Comparison of ENCODE assay signal across 1 cellular context in the genomic region with DNA sequence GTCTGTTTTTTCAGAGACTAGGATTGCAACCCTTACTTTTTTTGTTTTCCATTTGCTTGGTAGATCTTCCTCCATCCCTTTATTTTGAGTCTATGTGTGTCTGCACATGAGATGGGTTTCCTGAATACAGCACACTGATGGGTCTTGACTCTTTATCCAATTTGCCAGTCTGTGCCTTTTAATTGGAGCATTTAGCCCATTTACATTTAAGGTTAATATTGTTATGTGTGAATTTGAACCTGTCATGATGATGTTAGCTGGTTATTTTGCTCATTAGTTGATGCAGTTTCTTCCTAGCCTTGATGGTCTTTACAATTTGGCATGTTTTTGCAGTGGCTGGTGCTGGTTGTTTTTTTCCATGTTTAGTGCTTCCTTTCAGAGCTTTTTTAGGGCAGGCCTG.
DNase-seq lines count a peak whose midpoint lies in the region; ATAC-seq, FAIRE-seq and TF ChIP-seq lines count a peak whose summit lies in the region.
"Not testable (repeated sequence)": the region's sequence is repeated elsewhere in the genome, so short reads cannot be mapped to it uniquely, and the experiment has no call there.

No MANE protein-coding gene starts in this region.

- not testable (repeated sequence) for H4K20me1 ChIP-seq in K562 (replicated peaks; ENCODE audit: control insufficient read depth, insufficient read depth, low read length)

- H3K9me1 ChIP-seq in K562 (ENCODE audit: control insufficient read depth, insufficient read depth, low read length), result not testable (repeated sequence)

- not testable (repeated sequence) for H3K79me2 ChIP-seq in K562 (ENCODE audit: control insufficient read depth, insufficient read depth, low read length)

- H3K4me3 ChIP-seq in K562, result not testable (repeated sequence)

- H3K4me2 ChIP-seq in K562 (ENCODE audit: insufficient read depth, low read length), result not testable (repeated sequence)

- not testable (repeated sequence) for H2AFZ ChIP-seq in K562 (ENCODE audit: low read depth, low read length)

- H3K27me3 ChIP-seq in K562 (ENCODE audit: control insufficient read depth in 2 of 2, insufficient read depth in 2 of 2, low read length in 2 of 2), result not testable (repeated sequence)

- in situ Hi-C loops in K562 (cut with MboI), result not testable (repeated sequence)

- FAIRE-seq in K562 (lab: Jason Lieb, UNC), result not testable (repeated sequence)

- not testable (repeated sequence) for TF ChIP-seq EP300 in K562 (IDR thresholded peaks at IDR 0.05; ENCODE audit: low read length)

- CTCF ChIA-PET in K562 (lab: Yijun Ruan, JAX; ENCODE audit: low intra/inter-chr PET ratio), result not testable (repeated sequence)

- BruUV-seq in K562 (replicated peaks; lab: Mats Ljungman, UMichigan), result not testable (repeated sequence)

- POLR2A ChIA-PET in K562 (lab: Yijun Ruan, JAX), result not testable (repeated sequence)

- H3K4me1 ChIP-seq in K562 (replicated peaks in 1 of 2; ENCODE audit: control insufficient read depth in 2 of 2, insufficient read depth in 2 of 2, low read length in 2 of 2), result not testable (repeated sequence)

- H3K9ac ChIP-seq in K562 (ENCODE audit: insufficient read depth in 1 of 2, low read depth in 2 of 2, low read length in 2 of 2), result not testable (repeated sequence)

- not testable (repeated sequence) for H3K9me3 ChIP-seq in K562 (replicated peaks; ENCODE audit: control insufficient read depth, insufficient read depth, low read depth, low read length)

- not testable (repeated sequence) for ATAC-seq in K562

- DNase-seq in K562 (ENCODE audit: extremely low read depth in 1 of 4, low spot score in 3 of 4), result not testable (repeated sequence)

- H3K36me3 ChIP-seq in K562 (ENCODE audit: control insufficient read depth, insufficient read depth, low read length), result not testable (repeated sequence)

- not testable (repeated sequence) for TF ChIP-seq RAD21 in K562 (CRISPR knock-in tag; conservative IDR thresholded peaks at IDR 0.05 in 1 of 2, IDR thresholded peaks at IDR 0.05 in 1 of 2)

- TF ChIP-seq CTCF in K562 (IDR thresholded peaks at IDR 0.05 in 2 of 3, conservative IDR thresholded peaks at IDR 0.05 in 1 of 3; ENCODE audit: insufficient read depth in 2 of 3, low read depth in 1 of 3, low read length in 3 of 3), result not testable (repeated sequence)

- TF ChIP-seq POLR2A in K562 (conservative IDR thresholded peaks at IDR 0.05), result not testable (repeated sequence)

- not testable (repeated sequence) for H3K27ac ChIP-seq in K562 (ENCODE audit: extremely low read depth, low read depth, low read length)

- intact Hi-C loops in K562 (cut with micrococcal nuclease), result not testable (repeated sequence)

TF ChIP-seq in K562, 482 proteins besides CTCF, POLR2A, EP300 and RAD21:
- peak; percentile 45; the same call in 1 of the 2 replicates for TF ChIP-seq ZNF354B (CRISPR knock-in tag; IDR thresholded peaks at IDR 0.05)
- TF ChIP-seq ZNF507 (tag; conservative IDR thresholded peaks at IDR 0.05), result peak; percentile 95
